ENCODE assay signal across 8 cellular contexts in genomic region chr9:120841930-120842684, GRCh38. TPM values are rescaled to one million over a fixed set of nuclear protein-coding genes. Genes with fewer than 3 reads are reported as not detected.
DNase-seq lines count a peak whose midpoint lies in the region; TF ChIP-seq lines count a peak whose summit lies in the region.

No MANE protein-coding gene starts in this region.

- H3F3A ChIP-seq in neural progenitor cell (ENCODE audit: low read depth) = no peaks in the 10 kb centered on the region

- H3K9me3 ChIP-seq in SJCRH30 (replicated peaks) (no peaks in the 10 kb centered on the region), esophagus muscularis mucosa (peaks cover 0 to 2% (median 0%) of the 10 kb centered on the region in 4 donors), neural progenitor cell (ENCODE audit: low read depth) (no peaks in the 10 kb centered on the region)

- peak overlapping the region; percentile 64 for H3K9ac ChIP-seq in neural progenitor cell

- BruUV-seq in Calu3 (replicated peaks; lab: Mats Ljungman, UMichigan) = TSS peak; percentile 62

- no peak for TF ChIP-seq POLR2A in esophagus muscularis mucosa (IDR thresholded peaks at IDR 0.05; ENCODE audit: low read depth)

- H3K4me2 ChIP-seq in neural progenitor cell = peak overlapping the region; percentile 64

- peak overlapping the region; percentile 88 for H3K27ac ChIP-seq in SJCRH30
- H3K27ac ChIP-seq in esophagus muscularis mucosa (replicated peaks in 1 of 4) = peak overlapping the region; percentile 92 to 98 (median 96)
- H3K27ac ChIP-seq in neural progenitor cell = no peak overlapping the region

- H3K36me3 Mint-ChIP-seq in Calu3 (ENCODE audit: insufficient read depth, unreplicated experiment) (peaks cover 23% of the 10 kb centered on the region), HFFc6 (ENCODE audit: low read depth) (peaks cover 26% of the 10 kb centered on the region), neural progenitor cell (peaks cover 9% of the 10 kb centered on the region)

- peak overlapping the region; percentile 82 for H3K4me3 ChIP-seq in SJCRH30
- H3K4me3 ChIP-seq in esophagus muscularis mucosa = peak overlapping the region; percentile 73 to 96 (median 80)
- H3K4me3 ChIP-seq in neural progenitor cell = peak overlapping the region; percentile 49

- H3K27ac Mint-ChIP-seq in Calu3 (ENCODE audit: unreplicated experiment) = peak overlapping the region; percentile 96
- peak overlapping the region; percentile 97 for H3K27ac Mint-ChIP-seq in HFFc6
- peak overlapping the region; percentile 89 for H3K27ac Mint-ChIP-seq in neural progenitor cell

- intact Hi-C loops in Calu3 (cut with micrococcal nuclease; ENCODE audit: unreplicated experiment) = no loop called here
- intact Hi-C loops in esophagus muscularis mucosa (cut with DNase I) = no loop called here

- H3K4me1 ChIP-seq in SJCRH30 (no peaks in the 10 kb centered on the region), esophagus muscularis mucosa (peaks cover 25 to 55% (median 47%) of the 10 kb centered on the region in 4 donors), neural progenitor cell (peaks cover 4% of the 10 kb centered on the region)

- no peak for DNase-seq in Calu3
- DNase-seq in HFFc6 = no peak
- DNase-seq in SJCRH30 = no peak
- DNase-seq in esophagus muscularis mucosa (ENCODE audit: extremely low spot score) = no peak
- DNase-seq in neural progenitor cell (ENCODE audit: low spot score) = no peak
- no peak for DNase-seq in stimulated activated CD4-positive, alpha-beta T cell treated with anti-CD3 and anti-CD28 coated beads, Interleukin-1b, Interleukin-23, amount 100 ng/mL, for 48 hours
- DNase-seq in mesenteric fat pad (ENCODE audit: low spot score) = no peak
- DNase-seq in GOT3 (lab: John Stamatoyannopoulos, UW) = no peak

- H2AFZ ChIP-seq in neural progenitor cell (replicated peaks) = peak overlapping the region; percentile 42

- no peak for TF ChIP-seq CTCF in Calu3 (IDR thresholded peaks at IDR 0.05; ENCODE audit: unreplicated experiment)
- no peak for TF ChIP-seq CTCF in HFFc6 (IDR thresholded peaks at IDR 0.05)
- no peak for TF ChIP-seq CTCF in esophagus muscularis mucosa (IDR thresholded peaks at IDR 0.05)
- no peak for TF ChIP-seq CTCF in neural progenitor cell (IDR thresholded peaks at IDR 0.05)

- 36% methylated on average over 18 of the region's 18 CpGs for WGBS in esophagus muscularis mucosa

- no peaks in the 10 kb centered on the region for H4K20me1 ChIP-seq in neural progenitor cell (ENCODE audit: low read depth)

- no peaks in the 10 kb centered on the region for H3K9me3 Mint-ChIP-seq in Calu3 (ENCODE audit: low read depth, unreplicated experiment)
- no peaks in the 10 kb centered on the region; the same call in 1 of the 2 replicates for H3K9me3 Mint-ChIP-seq in HFFc6
- peaks cover 3% of the 10 kb centered on the region for H3K9me3 Mint-ChIP-seq in neural progenitor cell

- H3K79me2 ChIP-seq in neural progenitor cell (ENCODE audit: low read depth) = no peaks in the 10 kb centered on the region

- peak overlapping the region; percentile 99 for H3K4me3 Mint-ChIP-seq in Calu3 (ENCODE audit: low read depth, unreplicated experiment)
- peak overlapping the region; percentile 99 for H3K4me3 Mint-ChIP-seq in HFFc6
- peak overlapping the region; percentile 87 for H3K4me3 Mint-ChIP-seq in neural progenitor cell

- CTCF ChIA-PET in Calu3 (lab: Charles Lee) = no interaction called here

- TF ChIP-seq EP300 in esophagus muscularis mucosa (IDR thresholded peaks at IDR 0.05) = no peak

- no peaks in the 10 kb centered on the region for H3K27me3 ChIP-seq in SJCRH30
- no peaks in the 10 kb centered on the region for H3K27me3 ChIP-seq in esophagus muscularis mucosa
- H3K27me3 ChIP-seq in neural progenitor cell = no peaks in the 10 kb centered on the region

- H3K4me1 Mint-ChIP-seq in Calu3 (ENCODE audit: low read depth, unreplicated experiment) (peaks cover 13% of the 10 kb centered on the region), HFFc6 (ENCODE audit: low read depth) (peaks cover 59% of the 10 kb centered on the region), neural progenitor cell (peaks cover 3% of the 10 kb centered on the region)

- H3K36me3 ChIP-seq in SJCRH30 (peaks cover 17% of the 10 kb centered on the region), esophagus muscularis mucosa (peaks cover 0 to 28% (median 0%) of the 10 kb centered on the region in 4 donors), neural progenitor cell (no peaks in the 10 kb centered on the region)

- H3K27me3 Mint-ChIP-seq in Calu3 (ENCODE audit: unreplicated experiment) (no peaks in the 10 kb centered on the region), HFFc6 (ENCODE audit: insufficient read depth) (no peaks in the 10 kb centered on the region; the same call in 1 of the 2 replicates), neural progenitor cell (ENCODE audit: insufficient read depth, low read depth) (peaks cover 6% of the 10 kb centered on the region)

RNA-seq across cellular contexts. Expression of gene PSMD5, which starts 0.6 kb away (rescaled TPM):
- 34.0 and 34.2 TPM in 2 replicates for total RNA-seq in Calu3 (2022)
- total RNA-seq in HFFc6 (2021; fragmentation: NEBNext Ultra II Directional; extraction: Animal tissue kit (Norgen Biotek cat#: 25700)) = 10 to 100 TPM; 56.9 to 63.2 (median 60.1) TPM
- 49.0 and 54.1 TPM in 2 replicates for total RNA-seq in SJCRH30 (2014; rRNA removed; shearing (Covaris generic))
- total RNA-seq in esophagus muscularis mucosa = 10 to 100 TPM; 22.0 to 30.7 (median 25.8) TPM
- 4.6 and 8.7 TPM in 2 replicates for total RNA-seq in neural progenitor cell (ENCODE audit: low replicate concordance)
- total RNA-seq in mesenteric fat pad = 54.6 TPM

RNA-seq across cellular contexts. Expression of gene PHF19, which starts 34.9 kb away (rescaled TPM):
- total RNA-seq in Calu3 (2022) (37.2 and 44.5 TPM in 2 replicates), esophagus muscularis mucosa (10 to 100 TPM; 36.4 to 57.7 (median 47.8) TPM), neural progenitor cell (ENCODE audit: low replicate concordance) (27.4 and 45.1 TPM in 2 replicates), mesenteric fat pad (13.7 TPM)
- total RNA-seq in HFFc6 (2021; fragmentation: NEBNext Ultra II Directional; extraction: Animal tissue kit (Norgen Biotek cat#: 25700)) = 10 to 100 TPM; 49.1 to 83.4 (median 75.7) TPM
- 20.2 and 24.1 TPM in 2 replicates for total RNA-seq in SJCRH30 (2014; rRNA removed; shearing (Covaris generic))

RNA-seq across cellular contexts. Expression of gene FBXW2, which starts 48.9 kb away (rescaled TPM):
- total RNA-seq in Calu3 (2022) (40.7 and 44.8 TPM in 2 replicates), esophagus muscularis mucosa (10 to 100 TPM; 36.9 to 55.9 (median 53.2) TPM), neural progenitor cell (ENCODE audit: low replicate concordance) (31.0 and 32.7 TPM in 2 replicates), mesenteric fat pad (66.9 TPM)
- total RNA-seq in HFFc6 (2021; fragmentation: NEBNext Ultra II Directional; extraction: Animal tissue kit (Norgen Biotek cat#: 25700)) = 10 to 100 TPM; 61.5 to 73.9 (median 67.7) TPM
- total RNA-seq in SJCRH30 (2014; rRNA removed; shearing (Covaris generic)) = 34.5 and 43.6 TPM in 2 replicates
